Comparison of ENCODE assay signal across 20 cellular contexts in genomic region chr9:133850937-133851336, GRCh38.
"Had no signal": no experiment of that assay in that cellular context is flagged by ENCODE, and none has a peak within 500 bp of the region (broad histone marks: within the 10 kb centered on the region; RNA-seq: fewer than 3 reads in every experiment).

No MANE protein-coding gene starts in this region.

- H3K4me3 Mint-ChIP-seq: nephron progenitor cell; stimulated activated naive CD8-positive, alpha-beta T cell treated with anti-CD3 and anti-CD28 coated beads, Interleukin-15, Interleukin-2, amounts not matched to agents 100 ng/mL and 50 ng/mL, for 24 hours had no signal

- DNase-seq: colonic mucosa; dermis blood vessel endothelial cell; esophagus squamous epithelium; foreskin keratinocyte; head of caudate nucleus; hippocampal formation; left colon; mesendoderm; naive thymus-derived CD4-positive, alpha-beta T cell; nephron progenitor cell; posterior cingulate gyrus; small intestine; stimulated activated CD4-positive, alpha-beta T cell treated with anti-CD3 and anti-CD28 coated beads, Interleukin-2, amount 100 ng/mL, for 48 hours; testis had no signal

- H3K4me1 ChIP-seq: foreskin keratinocyte, testis, tibial nerve had no signal

- H3K9me3 ChIP-seq: colonic mucosa, esophagus squamous epithelium, neutrophil, right atrium auricular region, testis, tibial nerve had no signal

- H3K27ac ChIP-seq: colonic mucosa, esophagus squamous epithelium, foreskin keratinocyte, neutrophil, right atrium auricular region, testis, tibial nerve had no signal

- H3K36me3 Mint-ChIP-seq: naive thymus-derived CD4-positive, alpha-beta T cell had no signal

- H3K9me3 Mint-ChIP-seq: naive thymus-derived CD4-positive, alpha-beta T cell; stimulated activated naive CD8-positive, alpha-beta T cell treated with anti-CD3 and anti-CD28 coated beads, Interleukin-15, Interleukin-2, amounts not matched to agents 100 ng/mL and 50 ng/mL, for 24 hours had no signal

- ATAC-seq: foreskin keratinocyte; left colon; left ventricle myocardium superior; naive thymus-derived CD4-positive, alpha-beta T cell had no signal

- H3K27me3 Mint-ChIP-seq: naive thymus-derived CD4-positive, alpha-beta T cell; stimulated activated naive CD8-positive, alpha-beta T cell treated with anti-CD3 and anti-CD28 coated beads, Interleukin-15, Interleukin-2, amounts not matched to agents 100 ng/mL and 50 ng/mL, for 24 hours had no signal

- H3K4me3 ChIP-seq: colonic mucosa, esophagus squamous epithelium, lung, right atrium auricular region, testis, tibial nerve had no signal

- FAIRE-seq: small intestine had no signal

- H3K27me3 ChIP-seq: colonic mucosa, esophagus squamous epithelium, foreskin keratinocyte, neutrophil, right atrium auricular region, testis, tibial nerve had no signal

- H3K27ac Mint-ChIP-seq: naive thymus-derived CD4-positive, alpha-beta T cell; nephron progenitor cell; stimulated activated naive CD8-positive, alpha-beta T cell treated with anti-CD3 and anti-CD28 coated beads, Interleukin-15, Interleukin-2, amounts not matched to agents 100 ng/mL and 50 ng/mL, for 24 hours had no signal

- H3K36me3 ChIP-seq: colonic mucosa, esophagus squamous epithelium, neutrophil, right atrium auricular region had no signal
